8 cellular contexts compared by ENCODE assay signal in genomic region chr4:159227984-159228383, GRCh38.
DNase-seq lines count a peak whose midpoint lies in the region; ATAC-seq, FAIRE-seq and TF ChIP-seq lines count a peak whose summit lies in the region.

No MANE protein-coding gene starts in this region.

- CTCF ChIA-PET in AG04450 (lab: Charles Lee): interaction anchor here (0.8 to 2.9 kb wide), 6 partner anchors 21 to 376 kb away, joined by 3 to 26 read pairs (median 4); no protein-coding TSS in a partner anchor

- DNase-seq in AG04450 (ENCODE audit: low read depth, low spot score) (peak; percentile 85), RCC 7860 (ENCODE audit: low spot score) (peak; percentile 48), fibroblast of pulmonary artery (ENCODE audit: low read depth) (peak; percentile 93), nephron progenitor cell (peak; percentile 34), NCI-H748 treated with DMSO at 0.1 percent for 48 hours (lab: John Stamatoyannopoulos, UW) (no peak)
- DNase-seq in T-helper 2 cell treated with Interferon-gamma antibody and Interleukin-4, amounts not matched to agents 5 μg/mL and 100 μg/mL, for 36 hours (ENCODE audit: low spot score): no peak

- H3K4me3 ChIP-seq in AG04450 (ENCODE audit: low read depth, low read length): peak overlapping the region; percentile 50
- peak overlapping the region; percentile 32 for H3K4me3 ChIP-seq in fibroblast of pulmonary artery (replicated peaks; ENCODE audit: low read depth, low read length)

- POLR2A ChIA-PET in AG04450 (lab: Yijun Ruan, JAX): interaction anchor here (0.7 kb wide), 1 partner anchor 71 kb away, joined by 3 read pairs; no protein-coding TSS in a partner anchor

- TF ChIP-seq POLR2A in GM18505 (IDR thresholded peaks at IDR 0.05; ENCODE audit: borderline replicate concordance, extremely low read depth, insufficient read depth, insufficient read length): no peak

- no peaks in the 10 kb centered on the region for H3K9me3 ChIP-seq in AG04450 (ENCODE audit: control insufficient read depth, insufficient read depth, low read length)

- ATAC-seq in GM21381 (IDR thresholded peaks at IDR 0.05; ENCODE audit: unreplicated experiment) (no peak), GM18505 (IDR thresholded peaks at IDR 0.05; ENCODE audit: unreplicated experiment) (no peak)

- peak overlapping the region; percentile 7 for H3K4me3 Mint-ChIP-seq in nephron progenitor cell
- no peak overlapping the region for H3K4me3 Mint-ChIP-seq in T-helper 2 cell treated with Interferon-gamma antibody and Interleukin-4, amounts not matched to agents 5 μg/mL and 100 μg/mL, for 36 hours

- peak overlapping the region; percentile 19 for H3K27ac Mint-ChIP-seq in nephron progenitor cell
- no peak overlapping the region for H3K27ac Mint-ChIP-seq in T-helper 2 cell treated with Interferon-gamma antibody and Interleukin-4, amounts not matched to agents 5 μg/mL and 100 μg/mL, for 36 hours

- H3K27me3 ChIP-seq in AG04450 (ENCODE audit: control insufficient read depth, insufficient read depth, low read length): no peaks in the 10 kb centered on the region

- FAIRE-seq in RCC 7860 (lab: Jason Lieb, UNC): no peak

- H3K27ac ChIP-seq in AG04450 (ENCODE audit: low read depth, low read length): peak overlapping the region; percentile 78

- H3K36me3 Mint-ChIP-seq in nephron progenitor cell (ENCODE audit: low read depth): peaks cover 19% of the 10 kb centered on the region
- no peaks in the 10 kb centered on the region for H3K36me3 Mint-ChIP-seq in T-helper 2 cell treated with Interferon-gamma antibody and Interleukin-4, amounts not matched to agents 5 μg/mL and 100 μg/mL, for 36 hours (ENCODE audit: low read depth)

- TF ChIP-seq CTCF in AG04450 (IDR thresholded peaks at IDR 0.05; ENCODE audit: low read depth, low read length): peak; percentile 56
- TF ChIP-seq CTCF in fibroblast of pulmonary artery (IDR thresholded peaks at IDR 0.05; ENCODE audit: low read length, missing control alignments): peak; percentile 38
- TF ChIP-seq CTCF in nephron progenitor cell (IDR thresholded peaks at IDR 0.05): no peak

- peaks cover 11% of the 10 kb centered on the region for H3K9me3 Mint-ChIP-seq in nephron progenitor cell
- no peaks in the 10 kb centered on the region for H3K9me3 Mint-ChIP-seq in T-helper 2 cell treated with Interferon-gamma antibody and Interleukin-4, amounts not matched to agents 5 μg/mL and 100 μg/mL, for 36 hours

- H3K4me1 Mint-ChIP-seq in nephron progenitor cell: peaks cover 17% of the 10 kb centered on the region
- H3K4me1 Mint-ChIP-seq in T-helper 2 cell treated with Interferon-gamma antibody and Interleukin-4, amounts not matched to agents 5 μg/mL and 100 μg/mL, for 36 hours (ENCODE audit: low read depth): no peaks in the 10 kb centered on the region

- H3K27me3 Mint-ChIP-seq in nephron progenitor cell (ENCODE audit: low read depth, poor library complexity): no peaks in the 10 kb centered on the region
- H3K27me3 Mint-ChIP-seq in T-helper 2 cell treated with Interferon-gamma antibody and Interleukin-4, amounts not matched to agents 5 μg/mL and 100 μg/mL, for 36 hours (ENCODE audit: low read depth): peaks cover 5% of the 10 kb centered on the region

Comparison
In these comparisons a context has a peak if more than half of its experiments do, and no peak if none do; other contexts are left out.
1. DNase-seq: peak in AG04450 (single experiment), RCC 7860 (single experiment), fibroblast of pulmonary artery (single experiment) and nephron progenitor cell (single experiment); none in T-helper 2 cell treated with Interferon-gamma antibody and Interleukin-4, amounts not matched to agents 5 μg/mL and 100 μg/mL, for 36 hours (single experiment) and NCI-H748 treated with DMSO at 0.1 percent for 48 hours (single experiment).